15 cellular contexts compared by ENCODE assay signal in genomic region chr1:54580856-54581550, GRCh38. TPM values are rescaled to one million over a fixed set of nuclear protein-coding genes. Genes with fewer than 3 reads are reported as not detected.
A peak's percentile ranks its signal among the peaks of the same experiment; 100 is the strongest.
DNase-seq lines count a peak whose midpoint lies in the region; ATAC-seq and TF ChIP-seq lines count a peak whose summit lies in the region.
"Had no signal": no experiment of that assay in that cellular context is flagged by ENCODE, and none has a peak within 500 bp of the region (broad histone marks: within the 10 kb centered on the region; RNA-seq: fewer than 3 reads in every experiment).

No MANE protein-coding gene starts in this region.

- no peak for DNase-seq in HCT116 (ENCODE audit: low read depth, low spot score)
- no peak for DNase-seq in colonic mucosa
- DNase-seq in mesenchymal stem cell, result no peak
- DNase-seq in stimulated activated effector memory CD8-positive, alpha-beta T cell treated with anti-CD3 and anti-CD28 coated beads, Interleukin-12 subunit alpha, Interleukin-12 subunit beta, amount 100 ng/mL, for 72 hours (ENCODE audit: low spot score in 2 of 2), result no peak
- DNase-seq in effector memory CD8-positive, alpha-beta T cell, result no peak
- no peak for DNase-seq in NCI-H2029 (lab: John Stamatoyannopoulos, UW)
- DNase-seq: activated CD4-positive, alpha-beta T cell treated with anti-CD3 and anti-CD28 coated beads, Interleukin-2, amount 10 ng/mL, durations not matched to agents 24 days and 14 days; DND-41 had no signal

- 89% methylated on average over 11 of the region's 11 CpGs for WGBS in mesenchymal stem cell

- H3K23ac ChIP-seq in mesenchymal stem cell (ENCODE audit: low read length in 2 of 2), result no peak overlapping the region

- no peak overlapping the region for H2BK5ac ChIP-seq in mesenchymal stem cell (ENCODE audit: low read depth, low read length, poor library complexity, severe bottlenecking)

- CTCF ChIA-PET in HCT116 (lab: Charles Lee), result no interaction called here

- no peaks in the 10 kb centered on the region for H4K20me1 ChIP-seq in HCT116 (ENCODE audit: insufficient read depth)

- RAD21 ChIA-PET in HCT116 (lab: Charles Lee; ENCODE audit: low non-redundant PET in 1 of 2, low total read pairs in 2 of 2, uncharacterized antibody in 2 of 2, unreplicated experiment in 2 of 2), result no interaction called here

- no peaks in the 10 kb centered on the region for H3K9me3 Mint-ChIP-seq in stimulated activated effector memory CD8-positive, alpha-beta T cell treated with anti-CD3 and anti-CD28 coated beads, Interleukin-12 subunit alpha, Interleukin-12 subunit beta, amount 100 ng/mL, for 72 hours
- no peaks in the 10 kb centered on the region for H3K9me3 Mint-ChIP-seq in effector memory CD8-positive, alpha-beta T cell
- H3K9me3 Mint-ChIP-seq: activated CD4-positive, alpha-beta T cell treated with anti-CD3 and anti-CD28 coated beads, Interleukin-2, amount 10 ng/mL, durations not matched to agents 24 days and 14 days had no signal

- no TSS peak for BruUV-seq in HCT116 (replicated peaks; lab: Mats Ljungman, UMichigan)

- H3K9ac ChIP-seq in HCT116 (ENCODE audit: low read length) (peak overlapping the region; percentile 6; the same call in 1 of the 2 replicates), colonic mucosa (ENCODE audit: low read depth in 2 of 2, low read length in 2 of 2) (peak overlapping the region; percentile 33 to 51), mesenchymal stem cell (ENCODE audit: low read length) (peak overlapping the region; percentile 76)

- no peaks in the 10 kb centered on the region; a peak in 1 of 4 replicates for H3K36me3 ChIP-seq in HCT116 (ENCODE audit: control insufficient read depth in 1 of 2, insufficient read depth in 2 of 2, low read length in 2 of 2)
- H3K36me3 ChIP-seq in colonic mucosa, result no peaks in the 10 kb centered on the region
- no peaks in the 10 kb centered on the region for H3K36me3 ChIP-seq in mesenchymal stem cell (ENCODE audit: control insufficient read depth in 1 of 2, insufficient read depth in 2 of 2, low read depth in 1 of 2, low read length in 2 of 2)
- H3K36me3 ChIP-seq: spleen had no signal

- peak overlapping the region; percentile 46 for H3K4me2 ChIP-seq in HCT116 (ENCODE audit: low read length)
- H3K4me2 ChIP-seq in mesenchymal stem cell (ENCODE audit: low read length, poor library complexity, severe bottlenecking), result no peak overlapping the region

- H2AFZ ChIP-seq in HCT116 (ENCODE audit: low read depth, low read length, poor library complexity, severe bottlenecking), result no peak overlapping the region
- H2AFZ ChIP-seq in mesenchymal stem cell (ENCODE audit: low read depth, low read length), result no peak overlapping the region

- H3K79me2 ChIP-seq in HCT116 (ENCODE audit: insufficient read depth, low read length), result no peaks in the 10 kb centered on the region; the same call in 1 of the 2 replicates

- peak overlapping the region; percentile 20 for H4K91ac ChIP-seq in mesenchymal stem cell (ENCODE audit: low read length)

- peaks cover 6% of the 10 kb centered on the region for H3K4me1 Mint-ChIP-seq in stimulated activated effector memory CD8-positive, alpha-beta T cell treated with anti-CD3 and anti-CD28 coated beads, Interleukin-12 subunit alpha, Interleukin-12 subunit beta, amount 100 ng/mL, for 72 hours
- H3K4me1 Mint-ChIP-seq in effector memory CD8-positive, alpha-beta T cell (ENCODE audit: low read depth in 2 of 2), result no peaks in the 10 kb centered on the region
- H3K4me1 Mint-ChIP-seq: activated CD4-positive, alpha-beta T cell treated with anti-CD3 and anti-CD28 coated beads, Interleukin-2, amount 10 ng/mL, durations not matched to agents 24 days and 14 days had no signal

- H3K79me1 ChIP-seq in mesenchymal stem cell (replicated peaks; ENCODE audit: low read length, poor library complexity, severe bottlenecking), result no peaks in the 10 kb centered on the region

- H3K9me3 ChIP-seq in HCT116 (ENCODE audit: control insufficient read depth in 1 of 2, insufficient read depth in 1 of 2, low read depth in 1 of 2, low read length in 2 of 2), result no peaks in the 10 kb centered on the region
- H3K9me3 ChIP-seq in colonic mucosa, result no peaks in the 10 kb centered on the region
- no peaks in the 10 kb centered on the region for H3K9me3 ChIP-seq in mesenchymal stem cell (ENCODE audit: control insufficient read depth, low read length)
- H3K9me3 ChIP-seq: spleen had no signal

- POLR2A ChIA-PET in HCT116 (lab: Charles Lee), result interaction anchor here (1.0 kb wide), 1 partner anchor 11 kb away, joined by 4 read pairs; no protein-coding TSS in a partner anchor

- peak overlapping the region; percentile 8 for H4K8ac ChIP-seq in mesenchymal stem cell (ENCODE audit: low read length)

- H2BK15ac ChIP-seq in mesenchymal stem cell (ENCODE audit: low read depth, poor library complexity, severe bottlenecking), result no peak overlapping the region

- no peaks in the 10 kb centered on the region for H3K27me3 Mint-ChIP-seq in effector memory CD8-positive, alpha-beta T cell
- H3K27me3 Mint-ChIP-seq: activated CD4-positive, alpha-beta T cell treated with anti-CD3 and anti-CD28 coated beads, Interleukin-2, amount 10 ng/mL, durations not matched to agents 24 days and 14 days had no signal

- no peak overlapping the region for H2BK12ac ChIP-seq in mesenchymal stem cell (ENCODE audit: low read length in 2 of 2)

- no peak overlapping the region for H3K4me3 Mint-ChIP-seq in stimulated activated effector memory CD8-positive, alpha-beta T cell treated with anti-CD3 and anti-CD28 coated beads, Interleukin-12 subunit alpha, Interleukin-12 subunit beta, amount 100 ng/mL, for 72 hours
- H3K4me3 Mint-ChIP-seq in effector memory CD8-positive, alpha-beta T cell, result no peak overlapping the region
- H3K4me3 Mint-ChIP-seq: activated CD4-positive, alpha-beta T cell treated with anti-CD3 and anti-CD28 coated beads, Interleukin-2, amount 10 ng/mL, durations not matched to agents 24 days and 14 days had no signal

- H3K27ac ChIP-seq in HCT116 (ENCODE audit: low read depth, low read length), result no peak overlapping the region; the same call in 1 of the 2 replicates
- H3K27ac ChIP-seq in colonic mucosa, result no peak overlapping the region
- no peak overlapping the region for H3K27ac ChIP-seq in mesenchymal stem cell (ENCODE audit: low read length, poor library complexity, severe bottlenecking)
- H3K27ac ChIP-seq: HL-60, spleen had no signal

- peak overlapping the region in 1 of 2 experiments; percentile 21 for H3K18ac ChIP-seq in mesenchymal stem cell (ENCODE audit: low read depth in 1 of 2, low read length in 2 of 2)

- TF ChIP-seq POLR2A in HCT116 (IDR thresholded peaks at IDR 0.05; ENCODE audit: borderline replicate concordance, extremely low read depth, insufficient read depth, insufficient read length), result no peak

- no peaks in the 10 kb centered on the region for H3K27me3 ChIP-seq in HCT116 (ENCODE audit: insufficient read depth, low read length)
- no peaks in the 10 kb centered on the region for H3K27me3 ChIP-seq in colonic mucosa
- H3K27me3 ChIP-seq in mesenchymal stem cell (ENCODE audit: control insufficient read depth in 1 of 2, insufficient read depth in 1 of 2, low read length in 2 of 2), result peaks cover 0 to 5% of the 10 kb centered on the region in 2 experiments
- H3K27me3 ChIP-seq: spleen had no signal

- no peaks in the 10 kb centered on the region for H3K36me3 Mint-ChIP-seq in stimulated activated effector memory CD8-positive, alpha-beta T cell treated with anti-CD3 and anti-CD28 coated beads, Interleukin-12 subunit alpha, Interleukin-12 subunit beta, amount 100 ng/mL, for 72 hours
- no peaks in the 10 kb centered on the region for H3K36me3 Mint-ChIP-seq in effector memory CD8-positive, alpha-beta T cell (ENCODE audit: insufficient read depth)

- no peak overlapping the region for H3K4me3 ChIP-seq in HCT116 (replicated peaks in 1 of 2; ENCODE audit: low read depth in 1 of 2, low read length in 2 of 2)
- H3K4me3 ChIP-seq in colonic mucosa, result no peak overlapping the region
- no peak overlapping the region for H3K4me3 ChIP-seq in mesenchymal stem cell (ENCODE audit: insufficient read depth in 1 of 2, low read depth in 1 of 2, low read length in 2 of 2)
- H3K4me3 ChIP-seq: GM12878, spleen had no signal

- TF ChIP-seq CTCF in HCT116 (IDR thresholded peaks at IDR 0.05 in 2 of 3, conservative IDR thresholded peaks at IDR 0.05 in 1 of 3; ENCODE audit: borderline replicate concordance in 1 of 3, insufficient read depth in 1 of 3, low read depth in 2 of 3, low read length in 2 of 3), result no peak
- TF ChIP-seq CTCF in colonic mucosa (IDR thresholded peaks at IDR 0.05), result no peak

- H2BK120ac ChIP-seq in mesenchymal stem cell (ENCODE audit: low read depth, low read length), result no peak overlapping the region

- ATAC-seq in HCT116 (no peak), GM21786 (IDR thresholded peaks at IDR 0.05; ENCODE audit: unreplicated experiment) (no peak), HG02642 (IDR thresholded peaks at IDR 0.05; ENCODE audit: poor library complexity, unreplicated experiment) (no peak)
- ATAC-seq in stimulated activated effector memory CD8-positive, alpha-beta T cell treated with anti-CD3 and anti-CD28 coated beads, Interleukin-12 subunit alpha, Interleukin-12 subunit beta, amount 100 ng/mL, for 72 hours, result no peak
- no peak for ATAC-seq in effector memory CD8-positive, alpha-beta T cell (replicated peaks)

- intact Hi-C loops in HCT116 (cut with micrococcal nuclease) (no loop called here), colonic mucosa (cut with DNase I) (no loop called here)

- H3K4me1 ChIP-seq in HCT116 (ENCODE audit: control insufficient read depth in 1 of 2, insufficient read depth in 2 of 2, low read length in 2 of 2) (peaks cover 14 to 19% of the 10 kb centered on the region in 2 experiments), colonic mucosa (peaks cover 3% of the 10 kb centered on the region), mesenchymal stem cell (ENCODE audit: control insufficient read depth, insufficient read depth, low read depth, low read length) (peaks cover 15% of the 10 kb centered on the region)
- H3K4me1 ChIP-seq: spleen had no signal

- H2AK5ac ChIP-seq in mesenchymal stem cell (ENCODE audit: low read length, severe bottlenecking), result no peak overlapping the region

- no peak for TF ChIP-seq RAD21 in HCT116 (IDR thresholded peaks at IDR 0.05; ENCODE audit: low read depth)

- H3K14ac ChIP-seq in mesenchymal stem cell (ENCODE audit: low read length in 2 of 2), result no peak overlapping the region

- no peaks in the 10 kb centered on the region for H3K9me2 ChIP-seq in HCT116 (ENCODE audit: insufficient read depth)

- no peak overlapping the region for H3K4ac ChIP-seq in mesenchymal stem cell (ENCODE audit: low read depth in 1 of 2, low read length in 2 of 2)

- H3K27ac Mint-ChIP-seq in stimulated activated effector memory CD8-positive, alpha-beta T cell treated with anti-CD3 and anti-CD28 coated beads, Interleukin-12 subunit alpha, Interleukin-12 subunit beta, amount 100 ng/mL, for 72 hours, result peak overlapping the region; percentile 10
- no peak overlapping the region for H3K27ac Mint-ChIP-seq in effector memory CD8-positive, alpha-beta T cell
- H3K27ac Mint-ChIP-seq: activated CD4-positive, alpha-beta T cell treated with anti-CD3 and anti-CD28 coated beads, Interleukin-2, amount 10 ng/mL, durations not matched to agents 24 days and 14 days had no signal

RNA-seq across cellular contexts. Expression of gene ACOT11, which starts 33.0 kb away (rescaled TPM):
- total RNA-seq in HCT116 (2021; ENCODE audit: unreplicated experiment) (31.1 TPM), colonic mucosa (10 to 100 TPM; 43.3 to 82.5 TPM)
- polyA plus RNA-seq in HCT116 (2012), result 17.3 and 18.7 TPM in 2 replicates
- polyA plus RNA-seq in mesenchymal stem cell (2013, experiment 1 of 2), result 0.83 TPM
- polyA plus RNA-seq in mesenchymal stem cell (2013, experiment 2 of 2), result 0.88 TPM

RNA-seq across cellular contexts. Expression of gene FAM151A, which starts 42.3 kb away (rescaled TPM):
- not detected for total RNA-seq in HCT116 (2021; ENCODE audit: unreplicated experiment)
- 0.04 TPM in 2 replicates for polyA plus RNA-seq in HCT116 (2012)
- 1 to 10 TPM in 1 of 2 donors, under 1 TPM in 1; 0.66 to 2.8 TPM for total RNA-seq in colonic mucosa
- polyA plus RNA-seq in mesenchymal stem cell (2013, experiment 1 of 2), result not detected
- polyA plus RNA-seq in mesenchymal stem cell (2013, experiment 2 of 2), result not detected
- total RNA-seq: activated CD4-positive, alpha-beta T cell treated with anti-CD3 and anti-CD28 coated beads, Interleukin-2, amount 10 ng/mL, durations not matched to agents 24 days and 14 days; myocyte; T-helper 1 cell treated with Interleukin-12 subunit alpha and Interleukin-12 subunit beta and Interleukin-4 antibody, amounts not matched to agents 30 ng/mL and 1 ng/mL, for 36 hours had no signal

Comparison
In these comparisons a context has a peak if more than half of its experiments do, and no peak if none do; other contexts are left out.
1. H3K9ac ChIP-seq: peak in every context shown above with its lines; median percentile 76 in mesenchymal stem cell; 42 in colonic mucosa; 6 in HCT116.